8 cellular contexts compared by ENCODE assay signal in genomic region chrX:154097003-154097596, GRCh38.
DNase-seq lines count a peak whose midpoint lies in the region; ATAC-seq lines count a peak whose summit lies in the region.

No MANE protein-coding gene starts in this region.

- H3K27me3 ChIP-seq in ACC112 (ENCODE audit: insufficient read depth, low read length): peaks cover 15% of the 10 kb centered on the region; the same call in 1 of the 2 replicates

- peak overlapping the region; percentile 91 for H3K4me3 ChIP-seq in ACC112 (ENCODE audit: low read depth, low read length)

- peak overlapping the region; percentile 70 for H3K27ac ChIP-seq in ACC112 (ENCODE audit: low read depth, low read length)

- H3K79me2 ChIP-seq in ACC112 (ENCODE audit: control insufficient read depth, insufficient read depth, low read length, unreplicated experiment): peaks cover 50% of the 10 kb centered on the region

- no peaks in the 10 kb centered on the region for H3K36me3 ChIP-seq in ACC112 (ENCODE audit: insufficient read depth, low read length)

- H3K4me1 ChIP-seq in ACC112 (ENCODE audit: control insufficient read depth, insufficient read depth, low read length, unreplicated experiment): peaks cover 25% of the 10 kb centered on the region

- ATAC-seq in GM18520 (IDR thresholded peaks at IDR 0.05; ENCODE audit: unreplicated experiment) (peak; percentile 25), HG03097 (IDR thresholded peaks at IDR 0.05; ENCODE audit: low FRiP score, unreplicated experiment) (peak; percentile 28)

- H2AFZ ChIP-seq in ACC112 (ENCODE audit: low read length, unreplicated experiment): no peak overlapping the region

- DNase-seq in NCI-H446 (lab: John Stamatoyannopoulos, UW) (peak; percentile 10 to 74), medulla oblongata (ENCODE audit: extremely low spot score) (peak; percentile 77)
- DNase-seq in activated CD8-positive, alpha-beta memory T cell treated with anti-CD3 and anti-CD28 coated beads for 1 hour (ENCODE audit: extremely low read depth in 1 of 2, low read depth in 1 of 2): peak; percentile 37 to 58
- peak; percentile 67 for DNase-seq in effector CD8-positive, alpha-beta T cell (lab: John Stamatoyannopoulos, UW)
- DNase-seq in stimulated activated CD8-positive, alpha-beta memory T cell treated with anti-CD3 and anti-CD28 coated beads, Interleukin-12 subunit alpha, Interleukin-12 subunit beta, amount 100 ng/mL, for 24 hours (ENCODE audit: extremely low read depth): peak; percentile 36

Comparison
In these comparisons a context has a peak if more than half of its experiments do, and no peak if none do; other contexts are left out.
1. Peak in every context shown above with its lines: DNase-seq, ATAC-seq, H3K4me3 ChIP-seq and H3K27ac ChIP-seq.